In genomic region chr9:95839012-95839411, GRCh38 we compare ENCODE assay signal across 12 cellular contexts. TPM values are rescaled to one million over a fixed set of nuclear protein-coding genes. Genes with fewer than 3 reads are reported as not detected.
A peak's percentile ranks its signal among the peaks of the same experiment; 100 is the strongest.
DNase-seq lines count a peak whose midpoint lies in the region; TF ChIP-seq lines count a peak whose summit lies in the region.
"Had no signal": no experiment of that assay in that cellular context is flagged by ENCODE, and none has a peak within 500 bp of the region (broad histone marks: within the 10 kb centered on the region; RNA-seq: fewer than 3 reads in every experiment).

No MANE protein-coding gene starts in this region.

- no peaks in the 10 kb centered on the region for H3K27me3 Mint-ChIP-seq in progenitor cell of endocrine pancreas
- H3K27me3 Mint-ChIP-seq: B cell; CD4-positive, alpha-beta T cell had no signal

- H3K4me1 Mint-ChIP-seq in progenitor cell of endocrine pancreas (ENCODE audit: low read depth): peaks cover 5% of the 10 kb centered on the region
- H3K4me1 Mint-ChIP-seq: B cell had no signal

- no peak for TF ChIP-seq CTCF in progenitor cell of endocrine pancreas (IDR thresholded peaks at IDR 0.05; ENCODE audit: unreplicated experiment)

- H3K4me3 Mint-ChIP-seq in progenitor cell of endocrine pancreas (ENCODE audit: low read depth): no peak overlapping the region
- H3K4me3 Mint-ChIP-seq: B cell; CD4-positive, alpha-beta T cell; CD8-positive, alpha-beta T cell had no signal

- peaks cover 6% of the 10 kb centered on the region for H3K9me3 Mint-ChIP-seq in progenitor cell of endocrine pancreas (ENCODE audit: low read depth)
- H3K9me3 Mint-ChIP-seq: CD4-positive, alpha-beta T cell had no signal

- DNase-seq in NCI-H2171 treated with DMSO at 0.1 percent for 48 hours (lab: John Stamatoyannopoulos, UW) (peak; percentile 5), NCI-H2171 (lab: John Stamatoyannopoulos, UW) (no peak), progenitor cell of endocrine pancreas (ENCODE audit: low spot score, unreplicated experiment) (no peak), GDM1 (lab: John Stamatoyannopoulos, UW) (no peak), dermis blood vessel endothelial cell (no peak)
- DNase-seq: AML-193; Caco-2; Calu3; CD4-positive, alpha-beta T cell; CD8-positive, alpha-beta T cell; DMS79 treated with DMSO at 0.1 percent for 48 hours had no signal

- H3K36me3 Mint-ChIP-seq in progenitor cell of endocrine pancreas (ENCODE audit: insufficient read depth): peaks cover 2% of the 10 kb centered on the region

- peak overlapping the region; percentile 80 for H3K27ac Mint-ChIP-seq in progenitor cell of endocrine pancreas
- H3K27ac Mint-ChIP-seq: B cell; CD4-positive, alpha-beta T cell; CD8-positive, alpha-beta T cell had no signal

RNA-seq across cellular contexts. Expression of gene ERCC6L2, which starts 36.5 kb away (rescaled TPM):
- 49.5 and 52.9 TPM in 2 replicates for total RNA-seq in progenitor cell of endocrine pancreas
- 70.1 and 77.0 TPM in 2 replicates for total RNA-seq in dermis blood vessel endothelial cell
